19 cellular contexts compared by ENCODE assay signal in genomic region chr3:78455737-78456136, GRCh38.
DNase-seq lines count a peak whose midpoint lies in the region; TF ChIP-seq lines count a peak whose summit lies in the region.
"Had no signal": no experiment of that assay in that cellular context is flagged by ENCODE, and none has a peak within 500 bp of the region (broad histone marks: within the 10 kb centered on the region; RNA-seq: fewer than 3 reads in every experiment).

No MANE protein-coding gene starts in this region.

- no peaks in the 10 kb centered on the region for H3K27me3 Mint-ChIP-seq in endothelial cell (ENCODE audit: unreplicated experiment)
- H3K27me3 Mint-ChIP-seq: B cell had no signal

- no peaks in the 10 kb centered on the region for H3K9me3 ChIP-seq in smooth muscle cell (replicated peaks; ENCODE audit: low read depth)
- H3K9me3 ChIP-seq: A549, HAP-1, Peyer's patch had no signal

- no peaks in the 10 kb centered on the region for H3K36me3 Mint-ChIP-seq in endothelial cell (ENCODE audit: low read depth, unreplicated experiment)

- H2AFZ ChIP-seq in smooth muscle cell (ENCODE audit: low read depth): peak overlapping the region; percentile 27

- H3K4me3 ChIP-seq in fibroblast of villous mesenchyme (ENCODE audit: low read depth, low read length) (no peak overlapping the region), smooth muscle cell (no peak overlapping the region)
- H3K4me3 ChIP-seq: A549, HAP-1, K562, Peyer's patch had no signal

- whole genome bisulfite sequencing in smooth muscle cell (ENCODE audit: low lambda C conversion rate): 55% methylated on average over 2 of the region's 2 CpGs

- no peaks in the 10 kb centered on the region for H3K9me3 Mint-ChIP-seq in endothelial cell (ENCODE audit: unreplicated experiment)

- H3K9ac ChIP-seq in smooth muscle cell (ENCODE audit: low read depth): no peak overlapping the region

- H3K27ac ChIP-seq in smooth muscle cell (ENCODE audit: low read depth): no peak overlapping the region
- H3K27ac ChIP-seq: A549, Peyer's patch had no signal

- no peak overlapping the region for H3K27ac Mint-ChIP-seq in endothelial cell (ENCODE audit: unreplicated experiment)
- H3K27ac Mint-ChIP-seq: B cell had no signal

- H3K4me3 Mint-ChIP-seq in endothelial cell (ENCODE audit: unreplicated experiment): no peak overlapping the region
- H3K4me3 Mint-ChIP-seq: B cell had no signal

- no peaks in the 10 kb centered on the region for H3K27me3 ChIP-seq in smooth muscle cell (ENCODE audit: low read depth)
- H3K27me3 ChIP-seq: Peyer's patch had no signal

- H3K4me2 ChIP-seq in smooth muscle cell: no peak overlapping the region
- H3K4me2 ChIP-seq: A549 had no signal

- H3K4me1 ChIP-seq in smooth muscle cell (ENCODE audit: low read depth): no peaks in the 10 kb centered on the region
- H3K4me1 ChIP-seq: A549, HAP-1, Peyer's patch had no signal

- H3K79me2 ChIP-seq in smooth muscle cell (ENCODE audit: low read depth): no peaks in the 10 kb centered on the region

- H3K36me3 ChIP-seq in smooth muscle cell (ENCODE audit: low read depth): no peaks in the 10 kb centered on the region
- H3K36me3 ChIP-seq: HAP-1, Peyer's patch had no signal

- H4K20me1 ChIP-seq in smooth muscle cell (ENCODE audit: low read depth): no peaks in the 10 kb centered on the region

- TF ChIP-seq CTCF in fibroblast of villous mesenchyme (IDR thresholded peaks at IDR 0.05; ENCODE audit: insufficient read depth, low read depth, low read length) (no peak), smooth muscle cell (IDR thresholded peaks at IDR 0.05; ENCODE audit: borderline replicate concordance, insufficient read depth, poor library complexity, severe bottlenecking) (no peak), endothelial cell (IDR thresholded peaks at IDR 0.05; ENCODE audit: unreplicated experiment) (no peak)

- H3K4me1 Mint-ChIP-seq in endothelial cell (ENCODE audit: unreplicated experiment): no peaks in the 10 kb centered on the region
- H3K4me1 Mint-ChIP-seq: B cell had no signal

- no peaks in the 10 kb centered on the region for H3F3A ChIP-seq in smooth muscle cell (ENCODE audit: low read depth)

- DNase-seq in ELF-1 (ENCODE audit: low read depth, low spot score) (peak; percentile 26), NCI-H69 (lab: John Stamatoyannopoulos, UW) (peak; percentile 2), fibroblast of villous mesenchyme (ENCODE audit: low read depth) (peak; percentile 3), smooth muscle cell (lab: John Stamatoyannopoulos, UW; ENCODE audit: unreplicated experiment) (no peak), A172 (ENCODE audit: low spot score) (no peak), endothelial cell (ENCODE audit: low spot score) (no peak)
- no peak for DNase-seq in stimulated activated naive CD4-positive, alpha-beta T cell treated with Interleukin-2 at 50 U/mL for 16 hours (lab: John Stamatoyannopoulos, UW)
- DNase-seq: DND-41, NCI-H1105, NCI-H146, NCI-H2029, NCI-H2227 treated with DMSO at 0.1 percent for 48 hours, NCI-H510A treated with DMSO at 0.1 percent for 48 hours, NCI-H774, Peyer's patch had no signal

Comparison
In these comparisons a context has a peak if more than half of its experiments do, and no peak if none do; other contexts are left out.
1. DNase-seq: peak in ELF-1 (single experiment), NCI-H69 (single experiment) and fibroblast of villous mesenchyme (single experiment); none in smooth muscle cell (single experiment), A172 (single experiment), endothelial cell (single experiment) and stimulated activated naive CD4-positive, alpha-beta T cell treated with Interleukin-2 at 50 U/mL for 16 hours (single experiment).